Comparison of ENCODE assay signal across 19 cellular contexts in genomic region chr17:73883175-73883574, GRCh38.
DNase-seq lines count a peak whose midpoint lies in the region; ATAC-seq and TF ChIP-seq lines count a peak whose summit lies in the region.
"Had no signal": no experiment of that assay in that cellular context is flagged by ENCODE, and none has a peak within 500 bp of the region (broad histone marks: within the 10 kb centered on the region; RNA-seq: fewer than 3 reads in every experiment).

No MANE protein-coding gene starts in this region.

- no peaks in the 10 kb centered on the region for H3K36me3 ChIP-seq in endodermal cell (ENCODE audit: control insufficient read depth, insufficient read depth, low read length)
- no peaks in the 10 kb centered on the region for H3K36me3 ChIP-seq in trophoblast cell (ENCODE audit: control insufficient read depth in 1 of 2, insufficient read depth in 2 of 2, low read length in 2 of 2)
- no peaks in the 10 kb centered on the region for H3K36me3 ChIP-seq in transverse colon

- intact Hi-C loops in transverse colon (cut with DNase I; ENCODE audit: low total_unique reads), result no loop called here

- H3K79me1 ChIP-seq in H9 (ENCODE audit: insufficient read depth, low read depth, low read length, poor library complexity, severe bottlenecking) (no peaks in the 10 kb centered on the region), trophoblast cell (ENCODE audit: low read length) (no peaks in the 10 kb centered on the region)

- H3K27me3 ChIP-seq in H9 (ENCODE audit: insufficient read depth, low read length), result no peaks in the 10 kb centered on the region; the same call in 1 of the 2 replicates
- peaks cover 16% of the 10 kb centered on the region for H3K27me3 ChIP-seq in endodermal cell (ENCODE audit: control insufficient read depth, insufficient read depth, low read length, poor library complexity, severe bottlenecking)
- no peaks in the 10 kb centered on the region for H3K27me3 ChIP-seq in trophoblast cell (ENCODE audit: insufficient read depth, low read length)
- H3K27me3 ChIP-seq in transverse colon, result peaks cover 19% of the 10 kb centered on the region

- TF ChIP-seq CTCF in H9 (conservative IDR thresholded peaks at IDR 0.05) (no peak), endodermal cell (conservative IDR thresholded peaks at IDR 0.05) (peak; percentile 4), transverse colon (IDR thresholded peaks at IDR 0.05) (no peak)

- no peaks in the 10 kb centered on the region for H3K36me3 Mint-ChIP-seq in H9 (ENCODE audit: insufficient read depth in 1 of 3, low read depth in 3 of 3)
- no peaks in the 10 kb centered on the region for H3K36me3 Mint-ChIP-seq in endodermal cell (ENCODE audit: low read depth)
- no peaks in the 10 kb centered on the region for H3K36me3 Mint-ChIP-seq in stimulated activated naive B cell treated with anti-CD40 and anti-IgM and Interleukin-4, amounts not matched to agents 10 μg/mL and 1 μg/mL and 100 μg/mL, for 72 hours
- H3K36me3 Mint-ChIP-seq: CD4-positive, alpha-beta memory T cell had no signal

- H3K4me2 ChIP-seq in H9 (ENCODE audit: insufficient read depth, insufficient read length, low read length) (no peak overlapping the region), trophoblast cell (ENCODE audit: low read length) (no peak overlapping the region)

- H4K5ac ChIP-seq in H9 (ENCODE audit: insufficient read length, low read depth, low read length), result no peak overlapping the region

- H3K9me3 Mint-ChIP-seq in H9, result no peaks in the 10 kb centered on the region
- no peaks in the 10 kb centered on the region for H3K9me3 Mint-ChIP-seq in endodermal cell
- no peaks in the 10 kb centered on the region for H3K9me3 Mint-ChIP-seq in stimulated activated naive B cell treated with anti-CD40 and anti-IgM and Interleukin-4, amounts not matched to agents 10 μg/mL and 1 μg/mL and 100 μg/mL, for 72 hours
- H3K9me3 Mint-ChIP-seq: CD4-positive, alpha-beta memory T cell had no signal

- H2BK120ac ChIP-seq in H9 (ENCODE audit: low read depth, low read length, poor library complexity, severe bottlenecking) (no peak overlapping the region), trophoblast cell (ENCODE audit: insufficient read depth, low read length, poor library complexity) (no peak overlapping the region)

- H3K18ac ChIP-seq in H9 (ENCODE audit: insufficient read length, low read depth, low read length) (no peak overlapping the region), trophoblast cell (ENCODE audit: low read length) (no peak overlapping the region)

- DNase-seq in NCI-H2196 (lab: John Stamatoyannopoulos, UW; ENCODE audit: unreplicated experiment) (peak; percentile 8), NCI-H2196 treated with DMSO at 0.1 percent for 48 hours (lab: John Stamatoyannopoulos, UW; ENCODE audit: unreplicated experiment) (no peak), H9 (no peak), endodermal cell (no peak), trophoblast cell (peak in 1 of 2 donors; percentile 17), transverse colon (no peak)
- DNase-seq in stimulated activated naive B cell treated with anti-CD40 and anti-IgM and Interleukin-4, amounts not matched to agents 10 μg/mL and 1 μg/mL and 100 μg/mL, for 72 hours, result no peak
- DNase-seq: 8988T; C1 segment of cervical spinal cord; Calu3; CD4-positive, alpha-beta memory T cell; COR-L47; DMS79; EL; GDM1; GM23248; H7 had no signal

- no CpG with 5 or more reads among the region's 10 CpGs for WGBS in H9 (ENCODE audit: extremely low coverage, insufficient read length, low lambda C conversion rate)
- whole genome bisulfite sequencing in endodermal cell (ENCODE audit: insufficient coverage in 1 of 2, insufficient read length in 1 of 2), 2 experiments, result 93 to 96% methylated on average over 7 to 10 of the region's 10 CpGs
- no CpG with 5 or more reads among the region's 10 CpGs for WGBS in trophoblast cell (ENCODE audit: extremely low coverage, insufficient coverage, insufficient read length)
- 70 to 90% methylated on average over 2 to 10 of the region's 10 CpGs for WGBS in transverse colon (ENCODE audit: low coverage in 1 of 2), 2 donors

- H4K20me1 ChIP-seq in H9 (ENCODE audit: control insufficient read depth, insufficient read depth, insufficient read length), result no peaks in the 10 kb centered on the region

- H3K4me1 ChIP-seq in H9 (ENCODE audit: insufficient read depth, low read length), result no peaks in the 10 kb centered on the region
- peaks cover under 1% of the 10 kb centered on the region for H3K4me1 ChIP-seq in endodermal cell (ENCODE audit: control insufficient read depth, insufficient read depth, low read length)
- H3K4me1 ChIP-seq in trophoblast cell (ENCODE audit: control insufficient read depth in 1 of 2, insufficient read depth in 2 of 2, low read length in 2 of 2), result no peaks in the 10 kb centered on the region
- H3K4me1 ChIP-seq in transverse colon, result no peaks in the 10 kb centered on the region

- no peak overlapping the region for H3K23ac ChIP-seq in H9 (ENCODE audit: insufficient read length, low read depth, low read length)
- H3K23ac ChIP-seq in trophoblast cell (ENCODE audit: low read length), result no peak overlapping the region

- H3K4me3 Mint-ChIP-seq in H9 (no peak overlapping the region), endodermal cell (no peak overlapping the region)
- H3K4me3 Mint-ChIP-seq in stimulated activated naive B cell treated with anti-CD40 and anti-IgM and Interleukin-4, amounts not matched to agents 10 μg/mL and 1 μg/mL and 100 μg/mL, for 72 hours, result no peak overlapping the region
- H3K4me3 Mint-ChIP-seq: CD4-positive, alpha-beta memory T cell had no signal

- H3K23me2 ChIP-seq in H9 (ENCODE audit: insufficient read length, low read depth, low read length, poor library complexity, severe bottlenecking), result no peaks in the 10 kb centered on the region

- no peak overlapping the region for H3K27ac Mint-ChIP-seq in H9
- H3K27ac Mint-ChIP-seq in endodermal cell, result no peak overlapping the region
- H3K27ac Mint-ChIP-seq in stimulated activated naive B cell treated with anti-CD40 and anti-IgM and Interleukin-4, amounts not matched to agents 10 μg/mL and 1 μg/mL and 100 μg/mL, for 72 hours, result no peak overlapping the region
- H3K27ac Mint-ChIP-seq: CD4-positive, alpha-beta memory T cell had no signal

- no peak overlapping the region for H4K91ac ChIP-seq in H9 (ENCODE audit: insufficient read length, low read depth, low read length)
- H4K91ac ChIP-seq in trophoblast cell (ENCODE audit: low read depth, low read length), result no peak overlapping the region

- peaks cover 77% of the 10 kb centered on the region for H3K27me3 Mint-ChIP-seq in H9 (ENCODE audit: low read depth)
- peaks cover 42% of the 10 kb centered on the region for H3K27me3 Mint-ChIP-seq in endodermal cell (ENCODE audit: insufficient read depth)
- H3K27me3 Mint-ChIP-seq in stimulated activated naive B cell treated with anti-CD40 and anti-IgM and Interleukin-4, amounts not matched to agents 10 μg/mL and 1 μg/mL and 100 μg/mL, for 72 hours, result peaks cover 17 to 19% of the 10 kb centered on the region in 2 donors

- H3K4me1 Mint-ChIP-seq in H9 (peaks cover 11 to 12% of the 10 kb centered on the region in 2 experiments), endodermal cell (peaks cover 9% of the 10 kb centered on the region)
- H3K4me1 Mint-ChIP-seq in stimulated activated naive B cell treated with anti-CD40 and anti-IgM and Interleukin-4, amounts not matched to agents 10 μg/mL and 1 μg/mL and 100 μg/mL, for 72 hours, result no peaks in the 10 kb centered on the region
- H3K4me1 Mint-ChIP-seq: CD4-positive, alpha-beta memory T cell had no signal

- H3K79me2 ChIP-seq in H9 (ENCODE audit: insufficient read depth, low read length) (no peaks in the 10 kb centered on the region), trophoblast cell (ENCODE audit: control insufficient read depth, insufficient read depth, low read length, poor library complexity) (no peaks in the 10 kb centered on the region)

- no peak overlapping the region for H3T11ph ChIP-seq in H9 (ENCODE audit: low read length)

- H3K9me3 ChIP-seq in H9 (ENCODE audit: control insufficient read depth, low read depth, low read length) (no peaks in the 10 kb centered on the region), endodermal cell (ENCODE audit: control insufficient read depth, low read length) (no peaks in the 10 kb centered on the region), trophoblast cell (ENCODE audit: insufficient read depth, low read depth, low read length) (peaks cover 1% of the 10 kb centered on the region), transverse colon (no peaks in the 10 kb centered on the region)

- H4K8ac ChIP-seq in H9 (replicated peaks; ENCODE audit: insufficient read length, low read depth, low read length) (no peak overlapping the region), trophoblast cell (ENCODE audit: low read depth, low read length) (no peak overlapping the region)

- H3K56ac ChIP-seq in H9 (ENCODE audit: insufficient read length, low read depth, low read length), result no peak overlapping the region

- no peak for ATAC-seq in stimulated activated naive B cell treated with anti-CD40 and anti-IgM and Interleukin-4, amounts not matched to agents 10 μg/mL and 1 μg/mL and 100 μg/mL, for 72 hours (replicated peaks)
- ATAC-seq: GM12878, HCT116 had no signal

- no peak overlapping the region for H2BK15ac ChIP-seq in H9 (ENCODE audit: low read depth, low read length)

- H2AK5ac ChIP-seq in H9 (ENCODE audit: insufficient read length, low read length) (no peak overlapping the region), trophoblast cell (ENCODE audit: low read length) (no peak overlapping the region)

- no peak overlapping the region for H2BK20ac ChIP-seq in H9 (ENCODE audit: low read depth, low read length, poor library complexity, severe bottlenecking)

- H3K9ac ChIP-seq in H9 (ENCODE audit: extremely low read depth, insufficient read length, low read length) (no peak overlapping the region), endodermal cell (ENCODE audit: extremely low read depth, low read length, poor library complexity, severe bottlenecking) (no peak overlapping the region), trophoblast cell (ENCODE audit: low read length) (no peak overlapping the region)
- H3K9ac ChIP-seq: GM23248 had no signal

- H2AFZ ChIP-seq in H9 (ENCODE audit: low read length), result no peak overlapping the region
- H2AFZ ChIP-seq in trophoblast cell (ENCODE audit: insufficient read depth, low read length, poor library complexity), result no peak overlapping the region
- H2AFZ ChIP-seq: GM23248 had no signal

- no peak overlapping the region for H3K4ac ChIP-seq in H9 (ENCODE audit: low read depth, low read length)
- H3K4ac ChIP-seq in trophoblast cell (ENCODE audit: low read depth, low read length), result no peak overlapping the region

- no peak overlapping the region for H3K4me3 ChIP-seq in endodermal cell (ENCODE audit: low read length)
- H3K4me3 ChIP-seq in trophoblast cell (ENCODE audit: low read depth, low read length), result peak overlapping the region; percentile 16
- H3K4me3 ChIP-seq in transverse colon, result no peak overlapping the region
- H3K4me3 ChIP-seq: GM12878, GM23248 had no signal

- H2BK5ac ChIP-seq in H9 (ENCODE audit: insufficient read length, low read length), result no peak overlapping the region
- no peak overlapping the region for H2BK5ac ChIP-seq in trophoblast cell (ENCODE audit: low read depth, low read length, poor library complexity)

- no peak for TF ChIP-seq EP300 in transverse colon (IDR thresholded peaks at IDR 0.05; ENCODE audit: low read depth)

- H2BK12ac ChIP-seq in H9 (ENCODE audit: insufficient read length, low read depth, low read length) (no peak overlapping the region), trophoblast cell (ENCODE audit: low read length) (no peak overlapping the region)

- H3K27ac ChIP-seq in H9 (ENCODE audit: insufficient read length, low read depth, low read length), result no peak overlapping the region
- H3K27ac ChIP-seq in endodermal cell (ENCODE audit: low read depth, low read length), result no peak overlapping the region
- H3K27ac ChIP-seq in trophoblast cell (ENCODE audit: low read depth, low read length), result no peak overlapping the region
- no peak overlapping the region for H3K27ac ChIP-seq in transverse colon
- H3K27ac ChIP-seq: GM23248 had no signal

- H3K14ac ChIP-seq in H9 (ENCODE audit: insufficient read depth, low read length) (0 out of 2 replicates have a peak overlapping the region, but pooled peaks have one; percentile 39), trophoblast cell (ENCODE audit: low read length) (no peak overlapping the region)

- TF ChIP-seq POLR2A in transverse colon (IDR thresholded peaks at IDR 0.05), result no peak

- in situ Hi-C loops in transverse colon (cut with MboI; ENCODE audit: low pct_ligation_motif_present in 1 of 4, low pct_unique_long_range_greater_than_20kb in 1 of 4, low sequenced_read_pairs in 3 of 4), result no loop called here

- no peak overlapping the region for H4K12ac ChIP-seq in trophoblast cell (ENCODE audit: low read depth, low read length)
